Comparison of ENCODE assay signal across 1 cellular context in genomic region chr2:232633413-232634318, GRCh38.
TF ChIP-seq lines count a peak whose summit lies in the region.

Gene EFHD1, plus strand, starts transcription at chr2:232633604. Its CDS starts 101 bp downstream, at chr2:232633705.

TF ChIP-seq in HepG2, 621 proteins besides CTCF, POLR2A, EP300 and RAD21 (continued from another document and continues in another):
- TF ChIP-seq ZNF660 (CRISPR knock-in tag; IDR thresholded peaks at IDR 0.05; ENCODE audit: borderline replicate concordance, low read depth) (0 out of 2 replicates have a peak, but pooled peaks have one; percentile 44), STAT5B (CRISPR knock-in tag; IDR thresholded peaks at IDR 0.05) (no peak), CBX1 (IDR thresholded peaks at IDR 0.05; ENCODE audit: low read depth) (no peak), ZNF672 (CRISPR knock-in tag; IDR thresholded peaks at IDR 0.05) (no peak), ZC3H4 (CRISPR knock-in tag; IDR thresholded peaks at IDR 0.05; ENCODE audit: borderline replicate concordance) (no peak), GFI1 (CRISPR knock-in tag; IDR thresholded peaks at IDR 0.05; ENCODE audit: borderline replicate concordance) (no peak; the same call in 1 of the 2 replicates), ZNF260 (CRISPR knock-in tag; IDR thresholded peaks at IDR 0.05; ENCODE audit: borderline replicate concordance, low read depth) (0 out of 2 replicates have a peak, but pooled peaks have one; percentile 40), ZNF580 (CRISPR knock-in tag; IDR thresholded peaks at IDR 0.05; ENCODE audit: borderline replicate concordance, low read depth) (0 out of 2 replicates have a peak, but pooled peaks have one; percentile 62), ZNF235 (CRISPR knock-in tag; IDR thresholded peaks at IDR 0.05; ENCODE audit: borderline replicate concordance) (no peak), HINFP (CRISPR knock-in tag; IDR thresholded peaks at IDR 0.05; ENCODE audit: low read depth) (peak; percentile 73; the same call in 1 of the 2 replicates), GABPB1 (CRISPR knock-in tag; IDR thresholded peaks at IDR 0.05) (peak; percentile 76), AFF4 (CRISPR knock-in tag; IDR thresholded peaks at IDR 0.05) (no peak), PHF20 (CRISPR knock-in tag; IDR thresholded peaks at IDR 0.05) (no peak), KDM3A (CRISPR knock-in tag; IDR thresholded peaks at IDR 0.05; ENCODE audit: low read depth) (peak; percentile 88), MXD3 (CRISPR knock-in tag; IDR thresholded peaks at IDR 0.05) (peak; percentile 96), HNRNPUL1 (IDR thresholded peaks at IDR 0.05; ENCODE audit: low read depth, low read length) (no peak), RFXAP (CRISPR knock-in tag; IDR thresholded peaks at IDR 0.05; ENCODE audit: borderline replicate concordance) (peak; percentile 73; the same call in 1 of the 2 replicates), ATF3 (CRISPR knock-in tag; IDR thresholded peaks at IDR 0.05) (no peak), CSRNP1 (CRISPR knock-in tag; IDR thresholded peaks at IDR 0.05) (peak; percentile 92), ZNF772 (CRISPR knock-in tag; IDR thresholded peaks at IDR 0.05) (peak; percentile 94), ZBTB33 (CRISPR knock-in tag; IDR thresholded peaks at IDR 0.05) (no peak), ATF7-NPFF (CRISPR knock-in tag; IDR thresholded peaks at IDR 0.05; ENCODE audit: low read depth) (peak; percentile 97), ZNF639 (CRISPR knock-in tag; conservative IDR thresholded peaks at IDR 0.05) (peak; percentile 54; the same call in 1 of the 2 replicates), TAF1 (CRISPR knock-in tag; IDR thresholded peaks at IDR 0.05) (no peak), SAFB2 (CRISPR knock-in tag; IDR thresholded peaks at IDR 0.05; ENCODE audit: borderline replicate concordance, low read depth) (peak; percentile 65; the same call in 1 of the 2 replicates), PTBP1 (IDR thresholded peaks at IDR 0.05; ENCODE audit: low read depth, low read length, poor library complexity, severe bottlenecking) (no peak), TRIM22 (IDR thresholded peaks at IDR 0.05) (no peak), IRF1 (CRISPR knock-in tag; IDR thresholded peaks at IDR 0.05; ENCODE audit: low read depth) (peak; percentile 96; the same call in 1 of the 2 replicates), CERS6 (CRISPR knock-in tag; IDR thresholded peaks at IDR 0.05) (peak; percentile 74; the same call in 1 of the 2 replicates), ZBTB43 (CRISPR knock-in tag; conservative IDR thresholded peaks at IDR 0.05) (no peak; the same call in 1 of the 2 replicates), SRSF4 (IDR thresholded peaks at IDR 0.05; ENCODE audit: low read depth, low read length, poor library complexity, severe bottlenecking) (no peak), PITX1 (CRISPR knock-in tag; IDR thresholded peaks at IDR 0.05) (0 out of 2 replicates have a peak, but pooled peaks have one; percentile 27), ADNP (CRISPR knock-in tag; IDR thresholded peaks at IDR 0.05) (no peak), NCOR1 (IDR thresholded peaks at IDR 0.05; ENCODE audit: borderline replicate concordance, low read length) (no peak), BRD4 (CRISPR knock-in tag; IDR thresholded peaks at IDR 0.05) (no peak), MYC (CRISPR knock-in tag; IDR thresholded peaks at IDR 0.05; ENCODE audit: borderline replicate concordance) (no peak; the same call in none of the 2 replicates), DDIT3 (CRISPR knock-in tag; IDR thresholded peaks at IDR 0.05) (no peak), ZNF382 (CRISPR knock-in tag; IDR thresholded peaks at IDR 0.05; ENCODE audit: borderline replicate concordance) (no peak), HBP1 (CRISPR knock-in tag; IDR thresholded peaks at IDR 0.05; ENCODE audit: low read depth) (no peak), ZNF709 (CRISPR knock-in tag; IDR thresholded peaks at IDR 0.05) (peak; percentile 99), ZBTB8A (CRISPR knock-in tag; IDR thresholded peaks at IDR 0.05; ENCODE audit: borderline replicate concordance, low read depth) (peak; percentile 18; the same call in 1 of the 2 replicates), GPN1 (CRISPR knock-in tag; IDR thresholded peaks at IDR 0.05; ENCODE audit: borderline replicate concordance) (no peak), GATA4 (IDR thresholded peaks at IDR 0.05; ENCODE audit: borderline replicate concordance, low read depth) (no peak)
